9 cellular contexts compared by ENCODE assay signal in the genomic region with DNA sequence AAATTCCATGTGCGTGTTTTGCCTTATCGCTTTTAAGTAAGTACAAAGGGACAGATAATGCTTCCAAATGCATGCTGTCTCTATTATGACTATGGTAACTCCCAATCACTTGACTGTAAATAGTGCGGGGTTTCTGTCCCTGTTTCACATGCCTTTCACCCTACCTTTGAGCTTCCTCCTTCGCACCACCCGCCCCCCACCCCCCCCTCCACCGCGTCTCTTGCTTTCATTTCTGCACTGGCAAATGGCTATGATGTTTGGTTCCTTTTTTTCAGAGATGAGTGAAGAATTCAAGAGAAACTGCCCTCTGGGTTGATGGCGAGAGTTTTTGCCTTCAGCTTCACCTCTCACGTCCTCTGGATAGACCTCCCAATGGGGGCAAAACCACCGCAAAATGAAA. TPM values are rescaled to one million over a fixed set of nuclear protein-coding genes. Genes with fewer than 3 reads are reported as not detected.
DNase-seq lines count a peak whose midpoint lies in the region; ATAC-seq and TF ChIP-seq lines count a peak whose summit lies in the region.
"Had no signal": no experiment of that assay in that cellular context is flagged by ENCODE, and none has a peak within 500 bp of the region (broad histone marks: within the 10 kb centered on the region; RNA-seq: fewer than 3 reads in every experiment).

No MANE protein-coding gene starts in this region.

- no peak for DNase-seq in stimulated activated naive CD8-positive, alpha-beta T cell treated with anti-CD3 and anti-CD28 coated beads, Interleukin-15, Interleukin-2, amounts not matched to agents 100 U/mL and 50 U/mL, for 24 hours
- DNase-seq in RWPE1 (ENCODE audit: low spot score) (peak; percentile 7), immature natural killer cell (peak; percentile 43 to 57 (median 51)), islet precursor cell (no peak), NCI-H345 (lab: John Stamatoyannopoulos, UW) (no peak)
- DNase-seq: right lobe of liver had no signal

- POLR2A ChIA-PET in RWPE1 (lab: Yijun Ruan, JAX; ENCODE audit: low non-redundant PET): no interaction called here

- no peaks in the 10 kb centered on the region for H3K9me3 Mint-ChIP-seq in stimulated activated naive CD8-positive, alpha-beta T cell treated with anti-CD3 and anti-CD28 coated beads, Interleukin-15, Interleukin-2, amounts not matched to agents 100 ng/mL and 50 ng/mL, for 24 hours
- peaks cover 0 to 7% (median 0%) of the 10 kb centered on the region in 6 donors for H3K9me3 Mint-ChIP-seq in immature natural killer cell

- CTCF ChIA-PET in RWPE1 (lab: Yijun Ruan, JAX): interaction anchor here (0.6 kb wide), 1 partner anchor 159 kb away, joined by 3 read pairs; no protein-coding TSS in a partner anchor

- no peak for ATAC-seq in stimulated activated naive CD8-positive, alpha-beta T cell treated with anti-CD3 and anti-CD28 coated beads, Interleukin-15, Interleukin-2, amounts not matched to agents 100 U/mL and 50 U/mL, for 24 hours
- ATAC-seq in HG03045 (IDR thresholded peaks at IDR 0.05; ENCODE audit: unreplicated experiment) (no peak), GM21447 (IDR thresholded peaks at IDR 0.05; ENCODE audit: unreplicated experiment) (no peak)

- TF ChIP-seq CTCF in RWPE1 (conservative IDR thresholded peaks at IDR 0.05; ENCODE audit: low read depth): no peak

- no peak overlapping the region for H3K27ac ChIP-seq in RWPE1
- H3K27ac ChIP-seq: right lobe of liver had no signal

- no peaks in the 10 kb centered on the region for H3K36me3 Mint-ChIP-seq in stimulated activated naive CD8-positive, alpha-beta T cell treated with anti-CD3 and anti-CD28 coated beads, Interleukin-15, Interleukin-2, amounts not matched to agents 100 ng/mL and 50 ng/mL, for 24 hours (ENCODE audit: low read depth)
- peaks cover 4 to 13% (median 13%) of the 10 kb centered on the region in 3 donors for H3K36me3 Mint-ChIP-seq in immature natural killer cell

- H3K27me3 Mint-ChIP-seq in stimulated activated naive CD8-positive, alpha-beta T cell treated with anti-CD3 and anti-CD28 coated beads, Interleukin-15, Interleukin-2, amounts not matched to agents 100 ng/mL and 50 ng/mL, for 24 hours: no peaks in the 10 kb centered on the region
- H3K27me3 Mint-ChIP-seq in immature natural killer cell (ENCODE audit: low read depth in 3 of 3): peaks cover 2 to 9% (median 5%) of the 10 kb centered on the region in 3 donors

- H3K4me1 Mint-ChIP-seq in stimulated activated naive CD8-positive, alpha-beta T cell treated with anti-CD3 and anti-CD28 coated beads, Interleukin-15, Interleukin-2, amounts not matched to agents 100 ng/mL and 50 ng/mL, for 24 hours (ENCODE audit: low read depth): peaks cover 27% of the 10 kb centered on the region
- H3K4me1 Mint-ChIP-seq in immature natural killer cell: peaks cover 72 to 74% of the 10 kb centered on the region in 2 donors

- H3K27ac Mint-ChIP-seq in stimulated activated naive CD8-positive, alpha-beta T cell treated with anti-CD3 and anti-CD28 coated beads, Interleukin-15, Interleukin-2, amounts not matched to agents 100 ng/mL and 50 ng/mL, for 24 hours: peak overlapping the region; percentile 67
- peak overlapping the region; percentile 90 to 98 (median 96) for H3K27ac Mint-ChIP-seq in immature natural killer cell

- peak overlapping the region; percentile 63 for H3K4me3 Mint-ChIP-seq in stimulated activated naive CD8-positive, alpha-beta T cell treated with anti-CD3 and anti-CD28 coated beads, Interleukin-15, Interleukin-2, amounts not matched to agents 100 ng/mL and 50 ng/mL, for 24 hours
- H3K4me3 Mint-ChIP-seq in immature natural killer cell: peak overlapping the region; percentile 70 to 86 (median 84)

RNA-seq across cellular contexts. Expression of gene SPP2, which starts 25.0 kb away (rescaled TPM):
- polyA plus RNA-seq in immature natural killer cell: not detected

Comparison
In these comparisons a context has a peak if more than half of its experiments do, and no peak if none do; other contexts are left out.
1. DNase-seq: peak in RWPE1 (single experiment) and immature natural killer cell (3 of 3); none in stimulated activated naive CD8-positive, alpha-beta T cell treated with anti-CD3 and anti-CD28 coated beads, Interleukin-15, Interleukin-2, amounts not matched to agents 100 U/mL and 50 U/mL, for 24 hours (single experiment), islet precursor cell (single experiment) and NCI-H345 (single experiment).